In genomic region chr2:202910687-202911086, GRCh38 we compare ENCODE assay signal across 1 cellular context.
TF ChIP-seq lines count a peak whose summit lies in the region.

No MANE protein-coding gene starts in this region.

TF ChIP-seq in K562, 482 proteins besides CTCF, POLR2A, EP300 and RAD21:
- TF ChIP-seq RBM14 (IDR thresholded peaks at IDR 0.05; ENCODE audit: borderline replicate concordance, insufficient read depth, low read depth, low read length): no peak
- TF ChIP-seq, protein P1, sequence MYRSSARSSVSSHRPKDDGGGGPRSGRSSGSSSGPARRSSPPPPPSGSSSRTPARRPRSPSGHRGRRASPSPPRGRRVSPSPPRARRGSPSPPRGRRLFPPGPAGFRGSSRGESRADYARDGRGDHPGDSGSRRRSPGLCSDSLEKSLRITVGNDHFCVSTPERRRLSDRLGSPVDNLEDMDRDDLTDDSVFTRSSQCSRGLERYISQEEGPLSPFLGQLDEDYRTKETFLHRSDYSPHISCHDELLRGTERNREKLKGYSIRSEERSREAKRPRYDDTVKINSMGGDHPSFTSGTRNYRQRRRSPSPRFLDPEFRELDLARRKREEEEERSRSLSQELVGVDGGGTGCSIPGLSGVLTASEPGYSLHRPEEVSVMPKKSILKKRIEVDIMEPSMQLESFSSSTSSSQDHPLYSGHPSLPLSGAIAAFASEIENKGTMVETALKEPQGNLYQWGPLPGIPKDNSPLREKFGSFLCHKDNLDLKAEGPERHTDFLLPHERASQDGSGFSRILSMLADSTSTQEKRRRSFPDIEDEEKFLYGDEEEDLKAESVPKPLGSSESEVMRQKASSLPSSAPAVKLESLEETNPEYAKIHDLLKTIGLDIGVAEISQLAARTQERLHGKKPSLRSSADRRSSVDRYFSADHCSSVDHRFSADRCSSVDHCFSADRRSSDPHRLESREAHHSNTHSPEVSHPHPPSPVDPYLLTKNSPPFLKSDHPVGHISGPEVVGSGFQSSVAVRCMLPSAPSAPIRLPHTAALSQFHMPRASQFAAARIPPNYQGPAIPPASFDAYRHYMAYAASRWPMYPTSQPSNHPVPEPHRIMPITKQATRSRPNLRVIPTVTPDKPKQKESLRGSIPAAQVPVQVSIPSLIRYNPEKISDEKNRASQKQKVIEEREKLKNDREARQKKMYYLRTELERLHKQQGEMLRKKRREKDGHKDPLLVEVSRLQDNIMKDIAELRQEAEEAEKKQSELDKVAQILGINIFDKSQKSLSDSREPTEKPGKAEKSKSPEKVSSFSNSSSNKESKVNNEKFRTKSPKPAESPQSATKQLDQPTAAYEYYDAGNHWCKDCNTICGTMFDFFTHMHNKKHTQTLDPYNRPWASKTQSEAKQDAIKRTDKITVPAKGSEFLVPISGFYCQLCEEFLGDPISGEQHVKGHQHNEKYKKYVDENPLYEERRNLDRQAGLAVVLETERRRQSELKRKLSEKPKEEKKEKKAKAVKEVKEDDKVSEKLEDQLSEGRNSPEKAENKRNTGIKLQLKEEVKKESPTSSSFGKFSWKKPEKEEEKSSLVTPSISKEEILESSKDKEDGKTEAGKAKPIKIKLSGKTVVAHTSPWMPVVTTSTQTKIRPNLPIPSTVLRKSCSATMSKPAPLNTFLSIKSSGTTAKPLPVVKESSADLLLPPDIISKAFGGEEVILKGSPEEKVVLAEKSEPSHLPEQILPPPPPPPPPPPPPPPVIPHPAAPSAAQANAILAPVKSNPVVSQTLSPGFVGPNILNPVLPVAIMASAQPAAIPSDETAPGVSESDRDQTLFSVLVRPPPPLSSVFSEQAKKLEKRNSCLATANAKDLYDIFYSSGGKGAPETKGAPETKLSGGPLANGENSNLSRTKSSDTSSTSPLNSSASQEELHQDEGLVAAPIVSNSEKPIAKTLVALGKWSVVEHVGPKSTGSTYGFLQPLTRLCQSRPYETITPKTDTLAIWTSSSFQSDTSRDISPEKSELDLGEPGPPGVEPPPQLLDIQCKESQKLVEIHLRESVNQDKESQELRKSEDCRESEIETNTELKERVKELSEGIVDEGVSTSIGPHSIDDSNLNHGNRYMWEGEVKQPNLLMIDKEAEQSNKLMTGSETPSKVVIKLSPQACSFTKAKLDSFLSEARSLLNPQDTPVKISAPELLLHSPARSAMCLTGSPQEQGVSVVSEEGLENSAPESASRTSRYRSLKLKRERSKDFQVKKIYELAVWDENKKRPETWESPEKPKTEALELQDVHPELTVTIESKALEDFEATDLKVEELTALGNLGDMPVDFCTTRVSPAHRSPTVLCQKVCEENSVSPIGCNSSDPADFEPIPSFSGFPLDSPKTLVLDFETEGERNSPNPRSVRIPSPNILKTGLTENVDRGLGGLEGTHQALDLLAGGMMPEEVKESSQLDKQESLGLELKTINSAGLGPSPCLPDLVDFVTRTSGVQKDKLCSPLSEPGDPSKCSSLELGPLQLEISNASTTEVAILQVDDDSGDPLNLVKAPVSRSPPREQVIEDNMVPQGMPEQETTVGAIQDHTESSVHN (IDR thresholded peaks at IDR 0.05; ENCODE audit: borderline replicate concordance in 1 of 2, low read depth in 1 of 2): no peak
- peak; percentile 52 for TF ChIP-seq MAFG (tag; conservative IDR thresholded peaks at IDR 0.05)
- TF ChIP-seq ZNF57 (CRISPR knock-in tag; IDR thresholded peaks at IDR 0.05): no peak
- TF ChIP-seq PURB (CRISPR knock-in tag; IDR thresholded peaks at IDR 0.05; ENCODE audit: low read depth): no peak
- TF ChIP-seq, protein P2, sequence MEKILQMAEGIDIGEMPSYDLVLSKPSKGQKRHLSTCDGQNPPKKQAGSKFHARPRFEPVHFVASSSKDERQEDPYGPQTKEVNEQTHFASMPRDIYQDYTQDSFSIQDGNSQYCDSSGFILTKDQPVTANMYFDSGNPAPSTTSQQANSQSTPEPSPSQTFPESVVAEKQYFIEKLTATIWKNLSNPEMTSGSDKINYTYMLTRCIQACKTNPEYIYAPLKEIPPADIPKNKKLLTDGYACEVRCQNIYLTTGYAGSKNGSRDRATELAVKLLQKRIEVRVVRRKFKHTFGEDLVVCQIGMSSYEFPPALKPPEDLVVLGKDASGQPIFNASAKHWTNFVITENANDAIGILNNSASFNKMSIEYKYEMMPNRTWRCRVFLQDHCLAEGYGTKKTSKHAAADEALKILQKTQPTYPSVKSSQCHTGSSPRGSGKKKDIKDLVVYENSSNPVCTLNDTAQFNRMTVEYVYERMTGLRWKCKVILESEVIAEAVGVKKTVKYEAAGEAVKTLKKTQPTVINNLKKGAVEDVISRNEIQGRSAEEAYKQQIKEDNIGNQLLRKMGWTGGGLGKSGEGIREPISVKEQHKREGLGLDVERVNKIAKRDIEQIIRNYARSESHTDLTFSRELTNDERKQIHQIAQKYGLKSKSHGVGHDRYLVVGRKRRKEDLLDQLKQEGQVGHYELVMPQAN (IDR thresholded peaks at IDR 0.05; ENCODE audit: borderline replicate concordance): no peak
- no peak for TF ChIP-seq E2F1 (CRISPR knock-in tag; IDR thresholded peaks at IDR 0.05)
- no peak for TF ChIP-seq KLF10 (CRISPR knock-in tag; IDR thresholded peaks at IDR 0.05)
- TF ChIP-seq NR2F6 (CRISPR knock-in tag; IDR thresholded peaks at IDR 0.05): no peak
- no peak for TF ChIP-seq ZNF707 (CRISPR knock-in tag; conservative IDR thresholded peaks at IDR 0.05)
- TF ChIP-seq ZNF316 (IDR thresholded peaks at IDR 0.05): peak; percentile 90
- no peak for TF ChIP-seq SLC30A9 (CRISPR knock-in tag; IDR thresholded peaks at IDR 0.05)
- TF ChIP-seq RNF2 (IDR thresholded peaks at IDR 0.05): no peak
- TF ChIP-seq ETS2 (tag; IDR thresholded peaks at IDR 0.05; ENCODE audit: borderline replicate concordance, poor library complexity, severe bottlenecking): no peak
- no peak for TF ChIP-seq SP2 (IDR thresholded peaks at IDR 0.05; ENCODE audit: extremely low read depth, low read depth, low read length, poor library complexity, severe bottlenecking)
- no peak for TF ChIP-seq TCF3 (CRISPR knock-in tag; IDR thresholded peaks at IDR 0.05)
- TF ChIP-seq TCF7 (IDR thresholded peaks at IDR 0.05; ENCODE audit: borderline replicate concordance): no peak
- TF ChIP-seq ZNF324 (CRISPR knock-in tag; IDR thresholded peaks at IDR 0.05): no peak
- no peak for TF ChIP-seq RFX7 (CRISPR knock-in tag; IDR thresholded peaks at IDR 0.05)
- no peak for TF ChIP-seq SIN3A (IDR thresholded peaks at IDR 0.05; ENCODE audit: borderline replicate concordance in 2 of 2, control insufficient read depth in 1 of 2, low read depth in 2 of 2, low read length in 2 of 2)
- peak; percentile 42 for TF ChIP-seq MAFF (IDR thresholded peaks at IDR 0.05; ENCODE audit: low read length)
- TF ChIP-seq ZNF384 (IDR thresholded peaks at IDR 0.05; ENCODE audit: low read depth, low read length): no peak
- TF ChIP-seq TAF7 (tag; IDR thresholded peaks at IDR 0.05): no peak
- peak; percentile 76 for TF ChIP-seq C11orf30 (IDR thresholded peaks at IDR 0.05; ENCODE audit: low read depth)
